Comparison of ENCODE assay signal across 16 cellular contexts in the genomic region with DNA sequence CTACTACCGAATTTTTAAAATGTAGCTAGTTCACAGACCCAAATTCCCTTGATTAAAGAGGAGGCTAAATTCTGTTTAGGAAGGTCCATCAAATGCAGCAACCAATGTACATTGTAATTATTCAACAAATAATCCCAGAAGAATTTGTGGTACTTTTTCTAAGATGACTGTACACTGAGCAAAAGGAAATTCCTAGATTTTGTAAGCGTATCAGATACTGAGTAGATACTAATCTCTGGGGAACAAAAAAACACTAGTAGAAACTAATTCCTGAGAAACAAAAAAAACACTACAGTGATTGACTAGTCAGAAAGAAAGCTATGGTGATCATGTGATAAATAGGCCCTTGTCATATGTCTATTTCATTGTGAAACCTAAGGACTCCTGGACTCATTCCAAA.
"Had no signal": no experiment of that assay in that cellular context is flagged by ENCODE, and none has a peak within 500 bp of the region (broad histone marks: within the 10 kb centered on the region; RNA-seq: fewer than 3 reads in every experiment).

No MANE protein-coding gene starts in this region.

- FAIRE-seq: RCC 7860 had no signal

- H3K9me3 ChIP-seq: SK-N-SH had no signal

- DNase-seq: KBM-7, MV-4-11, NCI-H1048, NCI-H1105, NCI-H1436 treated with DMSO at 0.1 percent for 48 hours, NCI-H1694, NCI-H187 treated with DMSO at 0.1 percent for 48 hours, NCI-H2029 treated with DMSO at 0.1 percent for 48 hours, NCI-H2227 treated with DMSO at 0.1 percent for 48 hours, NCI-H526 treated with DMSO at 0.1 percent for 48 hours, NCI-H774, Right ventricle myocardium superior, RPMI8226, SK-N-SH, SW 1271 had no signal
